In genomic region chr19:4636151-4636717, GRCh38 we compare ENCODE assay signal across 1 cellular context.
TF ChIP-seq lines count a peak whose summit lies in the region.

No MANE protein-coding gene starts in this region.

TF ChIP-seq in HepG2, 621 proteins besides CTCF, POLR2A, EP300 and RAD21 (continued from another document and continues in another):
- TF ChIP-seq ZNF142 (CRISPR knock-in tag; IDR thresholded peaks at IDR 0.05) (peak; percentile 68; the same call in 1 of the 2 replicates), ELF1 (CRISPR knock-in tag; IDR thresholded peaks at IDR 0.05) (no peak), ZNF451 (CRISPR knock-in tag; IDR thresholded peaks at IDR 0.05) (no peak), ZBTB34 (CRISPR knock-in tag; IDR thresholded peaks at IDR 0.05) (no peak), ZNF775 (CRISPR knock-in tag; IDR thresholded peaks at IDR 0.05; ENCODE audit: borderline replicate concordance) (no peak), SRY (CRISPR knock-in tag; IDR thresholded peaks at IDR 0.05) (no peak), FOXP4 (CRISPR knock-in tag; IDR thresholded peaks at IDR 0.05) (peak; percentile 36; the same call in 1 of the 2 replicates), ZSCAN29 (CRISPR knock-in tag; conservative IDR thresholded peaks at IDR 0.05) (no peak), HIVEP1 (CRISPR knock-in tag; IDR thresholded peaks at IDR 0.05) (no peak), TGIF2 (CRISPR knock-in tag; IDR thresholded peaks at IDR 0.05) (no peak), ZNF781 (CRISPR knock-in tag; IDR thresholded peaks at IDR 0.05; ENCODE audit: borderline replicate concordance, not compliant biosample characterization) (no peak), ZNF333 (CRISPR knock-in tag; IDR thresholded peaks at IDR 0.05; ENCODE audit: borderline replicate concordance) (peak; percentile 35; the same call in 1 of the 2 replicates), ZNF12 (CRISPR knock-in tag; IDR thresholded peaks at IDR 0.05) (no peak), HNF1A (IDR thresholded peaks at IDR 0.05; ENCODE audit: low read depth) (no peak), HNF1A (CRISPR knock-in tag; IDR thresholded peaks at IDR 0.05; ENCODE audit: borderline replicate concordance) (no peak), KAT2B (IDR thresholded peaks at IDR 0.05; ENCODE audit: borderline replicate concordance, low read depth, low read length) (no peak), GATAD2A (CRISPR knock-in tag; IDR thresholded peaks at IDR 0.05) (no peak), ZNF280B (CRISPR knock-in tag; IDR thresholded peaks at IDR 0.05; ENCODE audit: borderline replicate concordance) (0 out of 2 replicates have a peak, but pooled peaks have one; percentile 11), ZNF652 (CRISPR knock-in tag; IDR thresholded peaks at IDR 0.05; ENCODE audit: borderline replicate concordance, low read depth) (no peak), MAX (IDR thresholded peaks at IDR 0.05) (peak; percentile 35; the same call in 1 of the 2 replicates), MAFK (conservative IDR thresholded peaks at IDR 0.05 in 1 of 2, IDR thresholded peaks at IDR 0.05 in 1 of 2; ENCODE audit: low read length in 2 of 2) (no peak), ZNF552 (CRISPR knock-in tag; IDR thresholded peaks at IDR 0.05; ENCODE audit: borderline replicate concordance) (no peak), ZNF512B (CRISPR knock-in tag; IDR thresholded peaks at IDR 0.05; ENCODE audit: borderline replicate concordance) (no peak), ZFP36 (IDR thresholded peaks at IDR 0.05; ENCODE audit: borderline replicate concordance, low read depth, low read length, partially characterized antibody) (no peak), ISX (CRISPR knock-in tag; conservative IDR thresholded peaks at IDR 0.05) (no peak), ZNF557 (CRISPR knock-in tag; IDR thresholded peaks at IDR 0.05) (no peak), TAF15 (IDR thresholded peaks at IDR 0.05; ENCODE audit: low read depth, low read length, poor library complexity, severe bottlenecking) (no peak), NCOA5 (CRISPR knock-in tag; IDR thresholded peaks at IDR 0.05) (no peak), ARID4A (CRISPR knock-in tag; IDR thresholded peaks at IDR 0.05; ENCODE audit: borderline replicate concordance) (peak; percentile 33; the same call in 1 of the 2 replicates), ZNF225 (CRISPR knock-in tag; IDR thresholded peaks at IDR 0.05) (no peak), ZSCAN20 (CRISPR knock-in tag; IDR thresholded peaks at IDR 0.05; ENCODE audit: borderline replicate concordance) (0 out of 2 replicates have a peak, but pooled peaks have one; percentile 31), SMAD3 (CRISPR knock-in tag; IDR thresholded peaks at IDR 0.05) (no peak), POLR2AphosphoS2 (IDR thresholded peaks at IDR 0.05; ENCODE audit: low read depth, low read length) (no peak), FOXM1 (CRISPR knock-in tag; IDR thresholded peaks at IDR 0.05) (no peak)
